ENCODE assay signal across 8 cellular contexts in genomic region chr10:79202188-79203013, GRCh38.
A peak's percentile ranks its signal among the peaks of the same experiment; 100 is the strongest.
DNase-seq lines count a peak whose midpoint lies in the region; ATAC-seq and TF ChIP-seq lines count a peak whose summit lies in the region.

No MANE protein-coding gene starts in this region.

- no peak overlapping the region for H3K4ac ChIP-seq in mesenchymal stem cell (ENCODE audit: low read depth in 1 of 2, low read length in 2 of 2)

- no peak overlapping the region for H2AFZ ChIP-seq in mesenchymal stem cell (ENCODE audit: low read depth, low read length)

- no peak overlapping the region for H2BK15ac ChIP-seq in mesenchymal stem cell (ENCODE audit: low read depth, poor library complexity, severe bottlenecking)

- H2BK120ac ChIP-seq in mesenchymal stem cell (ENCODE audit: low read depth, low read length) = no peak overlapping the region

- no peak overlapping the region for H3K4me2 ChIP-seq in mesenchymal stem cell (ENCODE audit: low read length, poor library complexity, severe bottlenecking)

- no peak overlapping the region for H2BK5ac ChIP-seq in mesenchymal stem cell (ENCODE audit: low read depth, low read length, poor library complexity, severe bottlenecking)

- H3K27me3 ChIP-seq in brain microvascular endothelial cell (replicated peaks) (no peaks in the 10 kb centered on the region), mesenchymal stem cell (ENCODE audit: control insufficient read depth in 1 of 2, insufficient read depth in 1 of 2, low read length in 2 of 2) (no peaks in the 10 kb centered on the region), aorta (ENCODE audit: control insufficient read depth in 1 of 2, insufficient read depth in 2 of 2, low read length in 1 of 2) (no peaks in the 10 kb centered on the region)

- in situ Hi-C loops in brain microvascular endothelial cell (cut with HindIII; ENCODE audit: low pct_ligation_motif_present, low sequenced_read_pairs) = no loop called here

- no peak overlapping the region for H4K8ac ChIP-seq in mesenchymal stem cell (ENCODE audit: low read length)

- H3K9ac ChIP-seq in mesenchymal stem cell (ENCODE audit: low read length) = peak overlapping the region; percentile 20

- TF ChIP-seq CTCF in AG10803 (conservative IDR thresholded peaks at IDR 0.05; ENCODE audit: low read length) (peak; percentile 52), brain microvascular endothelial cell (IDR thresholded peaks at IDR 0.05; ENCODE audit: low read depth, low read length, missing control alignments) (peak; percentile 80)

- no peak overlapping the region for H3K14ac ChIP-seq in mesenchymal stem cell (ENCODE audit: low read length in 2 of 2)

- intact Hi-C loops in aorta (cut with DNase I) = no loop called here

- H3K9me3 ChIP-seq in mesenchymal stem cell (ENCODE audit: control insufficient read depth, low read length) (no peaks in the 10 kb centered on the region), aorta (ENCODE audit: control insufficient read depth, low read length) (no peaks in the 10 kb centered on the region)

- DNase-seq in AG10803 (ENCODE audit: low read depth) = peak; percentile 45
- peak; percentile 63 for DNase-seq in RPMI8226
- no peak for DNase-seq in brain microvascular endothelial cell
- DNase-seq in mesenchymal stem cell = peak; percentile 51
- peak in 1 of 2 donors; percentile 76 for DNase-seq in aorta
- no peak for DNase-seq in amniotic stem cell (lab: John Stamatoyannopoulos, UW)

- no peak overlapping the region for H2BK12ac ChIP-seq in mesenchymal stem cell (ENCODE audit: low read length in 2 of 2)

- H3K36me3 ChIP-seq in brain microvascular endothelial cell (replicated peaks) (peaks cover 22% of the 10 kb centered on the region), mesenchymal stem cell (ENCODE audit: control insufficient read depth in 1 of 2, insufficient read depth in 2 of 2, low read depth in 1 of 2, low read length in 2 of 2) (peaks cover 69 to 78% of the 10 kb centered on the region in 2 experiments), aorta (ENCODE audit: control insufficient read depth in 1 of 2, insufficient read depth in 2 of 2, low read length in 1 of 2) (peaks cover 0 to 3% of the 10 kb centered on the region in 2 donors)

- H3K4me3 ChIP-seq in AG10803 (ENCODE audit: low read length) = no peak overlapping the region
- H3K4me3 ChIP-seq in brain microvascular endothelial cell (ENCODE audit: low read depth, low read length) = no peak overlapping the region
- H3K4me3 ChIP-seq in mesenchymal stem cell (ENCODE audit: insufficient read depth in 1 of 2, low read depth in 1 of 2, low read length in 2 of 2) = no peak overlapping the region
- no peak overlapping the region for H3K4me3 ChIP-seq in aorta (ENCODE audit: low read length in 2 of 2)

- H3K79me1 ChIP-seq in mesenchymal stem cell (replicated peaks; ENCODE audit: low read length, poor library complexity, severe bottlenecking) = peaks cover 55% of the 10 kb centered on the region

- H3K4me1 ChIP-seq in mesenchymal stem cell (ENCODE audit: control insufficient read depth, insufficient read depth, low read depth, low read length) = peaks cover 26% of the 10 kb centered on the region
- no peaks in the 10 kb centered on the region for H3K4me1 ChIP-seq in aorta (ENCODE audit: control insufficient read depth in 1 of 2, insufficient read depth in 2 of 2, low read length in 2 of 2)

- H3K27ac ChIP-seq in brain microvascular endothelial cell (no peak overlapping the region), mesenchymal stem cell (ENCODE audit: low read length, poor library complexity, severe bottlenecking) (no peak overlapping the region), aorta (ENCODE audit: low read depth in 1 of 2, low read length in 2 of 2) (no peak overlapping the region)

- no peak overlapping the region for H3K23ac ChIP-seq in mesenchymal stem cell (ENCODE audit: low read length in 2 of 2)

- no peak overlapping the region for H3K18ac ChIP-seq in mesenchymal stem cell (ENCODE audit: low read depth in 1 of 2, low read length in 2 of 2)

- H2AK5ac ChIP-seq in mesenchymal stem cell (ENCODE audit: low read length, severe bottlenecking) = no peak overlapping the region

- 52% methylated on average over 7 of the region's 9 CpGs for WGBS in mesenchymal stem cell
- 56 to 58% methylated on average over 9 of the region's 9 CpGs for WGBS in aorta, 2 donors

- ATAC-seq in GM21447 (IDR thresholded peaks at IDR 0.05; ENCODE audit: unreplicated experiment) = peak; percentile 61
- peak; percentile 17 for ATAC-seq in aorta (ENCODE audit: low FRiP score)
- no peak for ATAC-seq in HG03457 (IDR thresholded peaks at IDR 0.05; ENCODE audit: unreplicated experiment)

- H4K91ac ChIP-seq in mesenchymal stem cell (ENCODE audit: low read length) = no peak overlapping the region

Comparison
In these comparisons a context has a peak if more than half of its experiments do, and no peak if none do; other contexts are left out.
1. DNase-seq: peak in AG10803 (single experiment), RPMI8226 (single experiment) and mesenchymal stem cell (single experiment); none in brain microvascular endothelial cell (single experiment) and amniotic stem cell (single experiment).